Comparison of ENCODE assay signal across 37 cellular contexts in the genomic region with DNA sequence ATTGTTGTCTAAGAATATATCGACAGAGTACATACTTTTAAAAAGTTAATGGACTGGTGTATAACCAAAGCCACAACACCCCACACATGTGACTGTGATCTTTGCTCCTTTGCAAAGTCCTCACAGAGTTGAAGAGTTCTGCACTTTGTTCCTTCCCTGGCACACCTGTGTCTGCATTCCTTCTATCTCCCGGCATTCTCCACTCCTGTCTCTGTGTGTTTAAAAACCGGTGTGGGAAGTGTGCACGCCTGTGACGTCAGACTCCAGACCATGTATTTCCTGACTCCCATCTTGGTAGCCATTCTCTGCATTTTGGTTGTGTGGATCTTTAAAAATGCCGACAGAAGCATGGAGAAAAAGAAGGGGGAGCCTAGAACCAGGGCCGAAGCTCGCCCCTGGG. TPM values are rescaled to one million over a fixed set of nuclear protein-coding genes. Genes with fewer than 3 reads are reported as not detected.
DNase-seq lines count a peak whose midpoint lies in the region; ATAC-seq, FAIRE-seq and TF ChIP-seq lines count a peak whose summit lies in the region.
"Had no signal": no experiment of that assay in that cellular context is flagged by ENCODE, and none has a peak within 500 bp of the region (broad histone marks: within the 10 kb centered on the region; RNA-seq: fewer than 3 reads in every experiment).

A gene with protein sequence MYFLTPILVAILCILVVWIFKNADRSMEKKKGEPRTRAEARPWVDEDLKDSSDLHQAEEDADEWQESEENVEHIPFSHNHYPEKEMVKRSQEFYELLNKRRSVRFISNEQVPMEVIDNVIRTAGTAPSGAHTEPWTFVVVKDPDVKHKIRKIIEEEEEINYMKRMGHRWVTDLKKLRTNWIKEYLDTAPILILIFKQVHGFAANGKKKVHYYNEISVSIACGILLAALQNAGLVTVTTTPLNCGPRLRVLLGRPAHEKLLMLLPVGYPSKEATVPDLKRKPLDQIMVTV (plus strand): TSS at position 251 of the 400 bp plus-strand sequence. CDS start 20 bp downstream, at position 271.

- TF ChIP-seq POLR2A in K562 (conservative IDR thresholded peaks at IDR 0.05): no peak

- CTCF ChIA-PET in Caco-2 (lab: Charles Lee) (no interaction called here), K562 (lab: Yijun Ruan, JAX; ENCODE audit: low intra/inter-chr PET ratio) (no interaction called here), PC-3 (lab: Charles Lee) (no interaction called here)

- no peak for TF ChIP-seq EP300 in K562 (IDR thresholded peaks at IDR 0.05; ENCODE audit: low read length)

- H3K27ac ChIP-seq in K562 (ENCODE audit: extremely low read depth, low read depth, low read length): no peak within 1 kb of the TSS
- H3K27ac ChIP-seq in left lung: no peak within 1 kb of the TSS
- no peak within 1 kb of the TSS for H3K27ac ChIP-seq in PC-3 (ENCODE audit: low read length)
- H3K27ac ChIP-seq: C4-2B, gastroesophageal sphincter, suprapubic skin, VCaP had no signal

- intact Hi-C loops in Caco-2 (cut with micrococcal nuclease; ENCODE audit: unreplicated experiment): loop anchor here (1.0 kb wide), 2 partner anchors 13 to 27 kb away; no protein-coding TSS in a partner anchor
- intact Hi-C loops in K562 (cut with micrococcal nuclease): no loop called here
- intact Hi-C loops in left lung (cut with DNase I): no loop called here
- intact Hi-C loops in PC-3 (cut with micrococcal nuclease): no loop called here

- in situ Hi-C loops in K562 (cut with MboI): no loop called here

- H3K27me3 ChIP-seq in Caco-2 (replicated peaks; ENCODE audit: control insufficient read depth, insufficient read depth, low read length): no peaks in the 10 kb centered on the region
- peaks cover 22 to 43% of the 10 kb centered on the region in 2 experiments; a peak in 4 of 5 replicates for H3K27me3 ChIP-seq in K562 (ENCODE audit: control insufficient read depth in 2 of 2, insufficient read depth in 2 of 2, low read length in 2 of 2)
- no peaks in the 10 kb centered on the region for H3K27me3 ChIP-seq in left lung
- H3K27me3 ChIP-seq in PC-3 (ENCODE audit: low read length): no peaks in the 10 kb centered on the region
- H3K27me3 ChIP-seq: gastroesophageal sphincter, suprapubic skin had no signal

- H3K4me3 Mint-ChIP-seq in Caco-2 (ENCODE audit: unreplicated experiment) (no peak within 1 kb of the TSS), osteocyte (ENCODE audit: unreplicated experiment) (no peak within 1 kb of the TSS)
- H3K4me3 Mint-ChIP-seq: activated naive CD4-positive, alpha-beta T cell treated with anti-CD3 and anti-CD28 coated beads, Interleukin-2, amount 50 U/mL, for 24 hours; brain; naive thymus-derived CD8-positive, alpha-beta T cell; T-helper 2 cell treated with Interferon-gamma antibody and Interleukin-4, amounts not matched to agents 5 μg/mL and 100 μg/mL, for 36 hours had no signal

- TF ChIP-seq RAD21 in K562 (CRISPR knock-in tag; conservative IDR thresholded peaks at IDR 0.05 in 1 of 2, IDR thresholded peaks at IDR 0.05 in 1 of 2): no peak

- ATAC-seq in K562 (no peak), left lung (peak; percentile 76), GM19455 (IDR thresholded peaks at IDR 0.05; ENCODE audit: unreplicated experiment) (no peak), PC-3 (no peak), GM18873 (IDR thresholded peaks at IDR 0.05; ENCODE audit: low FRiP score, unreplicated experiment) (no peak)
- ATAC-seq: gastroesophageal sphincter; naive thymus-derived CD8-positive, alpha-beta T cell had no signal

- BruUV-seq in Caco-2 (replicated peaks; lab: Mats Ljungman, UMichigan) (no TSS peak), K562 (replicated peaks; lab: Mats Ljungman, UMichigan) (no TSS peak), PC-3 (replicated peaks; lab: Mats Ljungman, UMichigan) (no TSS peak)

- peaks cover 4% of the 10 kb centered on the region for H3K9me1 ChIP-seq in K562 (ENCODE audit: control insufficient read depth, insufficient read depth, low read length)

- no peak for FAIRE-seq in K562 (lab: Jason Lieb, UNC)
- FAIRE-seq: endothelial cell of umbilical vein, GM19239, RCC 7860, urothelium cell line had no signal

- H3F3A ChIP-seq in PC-3 (ENCODE audit: low read length, unreplicated experiment): no peaks in the 10 kb centered on the region

- H2AFZ ChIP-seq in K562 (ENCODE audit: low read depth, low read length) (no peak within 1 kb of the TSS), PC-3 (ENCODE audit: low read length) (no peak within 1 kb of the TSS)

- H3K36me3 ChIP-seq in Caco-2 (ENCODE audit: control insufficient read depth, insufficient read depth, low read length) (no peaks in the 10 kb centered on the region), K562 (ENCODE audit: control insufficient read depth, insufficient read depth, low read length) (no peaks in the 10 kb centered on the region), left lung (no peaks in the 10 kb centered on the region), PC-3 (ENCODE audit: low read depth, low read length) (no peaks in the 10 kb centered on the region)
- H3K36me3 ChIP-seq: gastroesophageal sphincter, suprapubic skin had no signal

- H3K9me3 ChIP-seq in Caco-2 (peaks cover 8% of the 10 kb centered on the region; the same call in 1 of the 2 replicates), K562 (replicated peaks; ENCODE audit: control insufficient read depth, insufficient read depth, low read depth, low read length) (no peaks in the 10 kb centered on the region), left lung (no peaks in the 10 kb centered on the region), PC-3 (ENCODE audit: low read length) (no peaks in the 10 kb centered on the region)
- H3K9me3 ChIP-seq: gastroesophageal sphincter, suprapubic skin had no signal

- H3K27me3 Mint-ChIP-seq in Caco-2 (ENCODE audit: insufficient read depth, unreplicated experiment): no peaks in the 10 kb centered on the region
- peaks cover 18% of the 10 kb centered on the region for H3K27me3 Mint-ChIP-seq in osteocyte (ENCODE audit: unreplicated experiment)
- H3K27me3 Mint-ChIP-seq: activated naive CD4-positive, alpha-beta T cell treated with anti-CD3 and anti-CD28 coated beads, Interleukin-2, amount 50 U/mL, for 24 hours had no signal

- H3K27ac Mint-ChIP-seq in Caco-2 (ENCODE audit: unreplicated experiment) (no peak within 1 kb of the TSS), osteocyte (ENCODE audit: unreplicated experiment) (no peak within 1 kb of the TSS)
- H3K27ac Mint-ChIP-seq: activated naive CD4-positive, alpha-beta T cell treated with anti-CD3 and anti-CD28 coated beads, Interleukin-2, amount 50 U/mL, for 24 hours; activated T-helper 2 cell treated with anti-CD3 and anti-CD28 coated beads, Interferon-gamma antibody, Interleukin-2, Interleukin-4, amounts not matched to agents 10 μg/mL and 5 μg/mL and 100 μg/mL, durations not matched to agents 14 hours and 24 hours and 36 hours; naive thymus-derived CD8-positive, alpha-beta T cell; T-helper 2 cell treated with Interferon-gamma antibody and Interleukin-4, amounts not matched to agents 5 μg/mL and 100 μg/mL, for 36 hours had no signal

- H3K36me3 Mint-ChIP-seq in Caco-2 (ENCODE audit: insufficient read depth, unreplicated experiment) (peaks cover 7% of the 10 kb centered on the region), osteocyte (ENCODE audit: unreplicated experiment) (no peaks in the 10 kb centered on the region)
- H3K36me3 Mint-ChIP-seq: activated naive CD4-positive, alpha-beta T cell treated with anti-CD3 and anti-CD28 coated beads, Interleukin-2, amount 50 U/mL, for 24 hours; brain; naive thymus-derived CD8-positive, alpha-beta T cell had no signal

- WGBS in K562 (ENCODE audit: insufficient coverage, low coverage, missing lambda C conversion rate): 1% methylated on average over 8 of the region's 8 CpGs

- H3K4me1 ChIP-seq in Caco-2 (peaks cover 18% of the 10 kb centered on the region), K562 (replicated peaks in 1 of 2; ENCODE audit: control insufficient read depth in 2 of 2, insufficient read depth in 2 of 2, low read length in 2 of 2) (no peaks in the 10 kb centered on the region; a peak in 1 of 5 replicates), left lung (no peaks in the 10 kb centered on the region), PC-3 (ENCODE audit: insufficient read depth, low read length) (no peaks in the 10 kb centered on the region)
- H3K4me1 ChIP-seq: gastroesophageal sphincter had no signal

- H3K79me2 ChIP-seq in K562 (ENCODE audit: control insufficient read depth, insufficient read depth, low read length) (no peaks in the 10 kb centered on the region), PC-3 (ENCODE audit: low read length) (no peaks in the 10 kb centered on the region)

- H3K4me3 ChIP-seq in Caco-2 (ENCODE audit: low read depth, low read length) (peak within 1 kb of the TSS; percentile 5; the same call in 1 of the 2 replicates), K562 (no peak within 1 kb of the TSS), left lung (no peak within 1 kb of the TSS), PC-3 (ENCODE audit: low read length) (no peak within 1 kb of the TSS)
- H3K4me3 ChIP-seq: gastroesophageal sphincter, smooth muscle cell, suprapubic skin had no signal

- H4K20me1 ChIP-seq in K562 (replicated peaks; ENCODE audit: control insufficient read depth, insufficient read depth, low read length): 0 out of 2 replicates have a peak, but pooled peaks cover 3% of the 10 kb centered on the region
- H4K20me1 ChIP-seq in PC-3 (ENCODE audit: low read length): no peaks in the 10 kb centered on the region

- H3K9me3 Mint-ChIP-seq in Caco-2 (ENCODE audit: unreplicated experiment) (no peaks in the 10 kb centered on the region), osteocyte (ENCODE audit: unreplicated experiment) (no peaks in the 10 kb centered on the region)
- H3K9me3 Mint-ChIP-seq: activated naive CD4-positive, alpha-beta T cell treated with anti-CD3 and anti-CD28 coated beads, Interleukin-2, amount 50 U/mL, for 24 hours; activated T-helper 2 cell treated with anti-CD3 and anti-CD28 coated beads, Interferon-gamma antibody, Interleukin-2, Interleukin-4, amounts not matched to agents 10 μg/mL and 5 μg/mL and 100 μg/mL, durations not matched to agents 14 hours and 24 hours and 36 hours; brain; naive thymus-derived CD8-positive, alpha-beta T cell; T-helper 2 cell treated with Interferon-gamma antibody and Interleukin-4, amounts not matched to agents 5 μg/mL and 100 μg/mL, for 36 hours had no signal

- H3K4me1 Mint-ChIP-seq in Caco-2 (ENCODE audit: low read depth, unreplicated experiment) (no peaks in the 10 kb centered on the region), osteocyte (ENCODE audit: unreplicated experiment) (no peaks in the 10 kb centered on the region)
- H3K4me1 Mint-ChIP-seq: activated naive CD4-positive, alpha-beta T cell treated with anti-CD3 and anti-CD28 coated beads, Interleukin-2, amount 50 U/mL, for 24 hours; naive thymus-derived CD8-positive, alpha-beta T cell had no signal

- H3K9ac ChIP-seq in K562 (ENCODE audit: insufficient read depth in 1 of 2, low read depth in 2 of 2, low read length in 2 of 2): no peak within 1 kb of the TSS
- H3K9ac ChIP-seq in PC-3 (ENCODE audit: low read length): no peak within 1 kb of the TSS

- no peak within 1 kb of the TSS for H3K4me2 ChIP-seq in K562 (ENCODE audit: insufficient read depth, low read length)
- no peak within 1 kb of the TSS for H3K4me2 ChIP-seq in PC-3 (ENCODE audit: low read length)
- H3K4me2 ChIP-seq: smooth muscle cell had no signal

- POLR2A ChIA-PET in Caco-2 (lab: Charles Lee): no interaction called here
- POLR2A ChIA-PET in K562 (lab: Yijun Ruan, JAX): interaction anchor here (0.5 to 0.6 kb wide), 2 partner anchors 241 to 289 kb away, joined by 3 read pairs; no protein-coding TSS in a partner anchor
- POLR2A ChIA-PET in PC-3 (lab: Charles Lee; ENCODE audit: unreplicated experiment): no interaction called here

- TF ChIP-seq CTCF in Caco-2 (IDR thresholded peaks at IDR 0.05; ENCODE audit: insufficient read depth in 1 of 2, low read depth in 1 of 2, low read length in 1 of 2, severe bottlenecking in 1 of 2, unreplicated experiment in 1 of 2): no peak
- TF ChIP-seq CTCF in K562 (IDR thresholded peaks at IDR 0.05 in 2 of 3, conservative IDR thresholded peaks at IDR 0.05 in 1 of 3; ENCODE audit: insufficient read depth in 2 of 3, low read depth in 1 of 3, low read length in 3 of 3): no peak
- TF ChIP-seq CTCF in left lung (IDR thresholded peaks at IDR 0.05): no peak
- no peak for TF ChIP-seq CTCF in osteocyte (IDR thresholded peaks at IDR 0.05)
- no peak for TF ChIP-seq CTCF in PC-3 (conservative IDR thresholded peaks at IDR 0.05; ENCODE audit: low read depth, low read length)

- no peaks in the 10 kb centered on the region for H3K9me2 ChIP-seq in PC-3 (replicated peaks; ENCODE audit: low read length)

- DNase-seq in Caco-2 (peak; percentile 84 to 90), K562 (ENCODE audit: extremely low read depth in 1 of 4, low spot score in 3 of 4) (no peak), left lung (peak in 1 of 2 donors; percentile 37), osteocyte (ENCODE audit: extremely low spot score, unreplicated experiment) (peak; percentile 27), PC-3 (no peak), cortex of kidney (lab: John Stamatoyannopoulos, UW) (no peak)
- DNase-seq: activated CD4-positive, alpha-beta T cell treated with anti-CD3 and anti-CD28 coated beads for 48 hours; activated T-cell treated with anti-CD3 and anti-CD28 coated beads for 4 hours; amniotic stem cell; COR-L47; DND-41; GOT3; Kasumi-1; naive thymus-derived CD8-positive, alpha-beta T cell; NCI-H1694; NCI-H446; NCI-H774; SHP77 treated with DMSO at 0.1 percent for 48 hours; stimulated activated naive CD4-positive, alpha-beta T cell had no signal

RNA-seq across cellular contexts. Expression of the gene that starts here (rescaled TPM):
- total RNA-seq in Caco-2 (2022): 26.5 and 32.6 TPM in 2 replicates
- total RNA-seq in K562 (2011; cell fraction: chromatin; rRNA removed; ENCODE audit: low replicate concordance): not detected in 2 replicates
- total RNA-seq in K562 (2011; cell fraction: nucleolus; rRNA removed): not detected in 2 replicates
- not detected in 2 replicates for total RNA-seq in K562 (2011; cell fraction: nucleoplasm; rRNA removed)
- not detected in 2 replicates for total RNA-seq in K562 (2014; rRNA removed)
- total RNA-seq in K562 (2014; rRNA removed; fragmentation: Illumina TruSeq; extraction: Trizol): not detected in 2 replicates
- not detected in 2 replicates for total RNA-seq in K562 (2015; rRNA removed; fragmentation: Illumina TruSeq; extraction: Trizol)
- total RNA-seq in K562 (2021): not detected in 2 replicates
- polyA plus RNA-seq in K562 (2011; rRNA removed): not detected in 2 replicates
- polyA plus RNA-seq in K562 (2011; cell fraction: cytosol; rRNA removed): not detected in 2 replicates
- polyA plus RNA-seq in K562 (2011; cell fraction: nucleus; rRNA removed): not detected in 2 replicates
- polyA plus RNA-seq in K562 (2012): 0.01 TPM in 1 of 2 replicates, not detected in the other
- not detected in 2 replicates for polyA plus RNA-seq in K562 (2014; fragmentation: Illumina TruSeq; extraction: Trizol)
- polyA plus RNA-seq in K562 (2014; fragmentation: Nextera tagmentation; extraction: Ambion mirVana): not detected
- polyA plus RNA-seq in K562 (2014; rRNA removed): 0.09 TPM in 1 of 2 replicates, not detected in the other
- 0.04 TPM in 1 of 2 replicates, not detected in the other for polyA minus RNA-seq in K562 (2011; rRNA and poly(A)+ RNA removed)
- not detected in 2 replicates for polyA minus RNA-seq in K562 (2011; cell fraction: cytosol; rRNA and poly(A)+ RNA removed)
- not detected in 2 replicates for polyA minus RNA-seq in K562 (2011; cell fraction: nucleus; rRNA and poly(A)+ RNA removed)
- total RNA-seq in left lung: 1 to 10 TPM; 1.3 to 7.7 TPM
- total RNA-seq in osteocyte: not detected in 2 replicates
- 0.04 TPM in 1 of 2 replicates, not detected in the other for total RNA-seq in PC-3 (2014; rRNA removed)
- total RNA-seq: A172; activated T-helper 2 cell treated with anti-CD3 and anti-CD28 coated beads, Interferon-gamma antibody, Interleukin-2, Interleukin-4, amounts not matched to agents 10 μg/mL and 5 μg/mL and 100 μg/mL, durations not matched to agents 14 hours and 24 hours and 36 hours; cerebellum; endothelial cell of umbilical vein; gastroesophageal sphincter; mesenteric fat pad; naive thymus-derived CD8-positive, alpha-beta T cell; smooth muscle cell had no signal
- polyA plus RNA-seq: endothelial cell of umbilical vein; naive thymus-derived CD8-positive, alpha-beta T cell; smooth muscle cell had no signal

Comparison
In these comparisons a context has a peak if more than half of its experiments do, and no peak if none do; other contexts are left out.
1. Peak in DNase-seq in osteocyte; RNA of the gene not detected or under 1 TPM.
2. DNase-seq: peak in Caco-2 (2 of 2); none in K562 (0 of 4), PC-3 (single experiment) and cortex of kidney (single experiment).